ENCODE assay signal across 14 cellular contexts in genomic region chr3:39433642-39434041, GRCh38. TPM values are rescaled to one million over a fixed set of nuclear protein-coding genes. Genes with fewer than 3 reads are reported as not detected.
DNase-seq lines count a peak whose midpoint lies in the region; ATAC-seq and TF ChIP-seq lines count a peak whose summit lies in the region.
"Had no signal": no experiment of that assay in that cellular context is flagged by ENCODE, and none has a peak within 500 bp of the region (broad histone marks: within the 10 kb centered on the region; RNA-seq: fewer than 3 reads in every experiment).

No MANE protein-coding gene starts in this region.

- no peak for TF ChIP-seq POLR2A in testis (IDR thresholded peaks at IDR 0.05)

- no peak overlapping the region for H3K4me2 ChIP-seq in PC-9
- H3K4me2 ChIP-seq: neural progenitor cell had no signal

- no peak overlapping the region for H3K4me3 ChIP-seq in PC-9
- H3K4me3 ChIP-seq in testis: no peak overlapping the region
- H3K4me3 ChIP-seq: neural progenitor cell had no signal

- H3K4me1 ChIP-seq in foreskin keratinocyte (peaks cover 4% of the 10 kb centered on the region), PC-9 (replicated peaks; ENCODE audit: insufficient read depth) (no peaks in the 10 kb centered on the region), testis (no peaks in the 10 kb centered on the region)
- H3K4me1 ChIP-seq: neural progenitor cell had no signal

- H3K27me3 ChIP-seq in foreskin keratinocyte (no peaks in the 10 kb centered on the region), PC-9 (ENCODE audit: insufficient read depth, low read depth) (no peaks in the 10 kb centered on the region; the same call in 1 of the 2 replicates), testis (no peaks in the 10 kb centered on the region)
- H3K27me3 ChIP-seq: neural progenitor cell had no signal

- POLR2A ChIA-PET in PC-9 (lab: Charles Lee; ENCODE audit: unreplicated experiment): no interaction called here

- H4K20me1 ChIP-seq in PC-9 (ENCODE audit: insufficient read depth): no peaks in the 10 kb centered on the region

- H3K27ac ChIP-seq in foreskin keratinocyte (peak overlapping the region; percentile 86), PC-9 (no peak overlapping the region), testis (no peak overlapping the region)
- H3K27ac ChIP-seq: HL-60, neural progenitor cell had no signal

- H3K36me3 ChIP-seq in PC-9 (ENCODE audit: low read depth) (no peaks in the 10 kb centered on the region), testis (ENCODE audit: low read depth, missing control alignments) (no peaks in the 10 kb centered on the region)
- H3K36me3 ChIP-seq: neural progenitor cell had no signal

- CTCF ChIA-PET in PC-9 (lab: Charles Lee): interaction anchor here (1.0 kb wide), 1 partner anchor 13 kb away, joined by 3 read pairs; no protein-coding TSS in a partner anchor

- no peaks in the 10 kb centered on the region for H3K9me2 ChIP-seq in PC-9 (ENCODE audit: insufficient read depth)

- BruUV-seq in PC-9 (replicated peaks; lab: Mats Ljungman, UMichigan): no TSS peak

- peak; percentile 43 for DNase-seq in Daoy (ENCODE audit: low read depth)
- DNase-seq in amniotic epithelial cell (ENCODE audit: low read depth): peak; percentile 27
- DNase-seq in foreskin keratinocyte: no peak
- DNase-seq in pulmonary artery endothelial cell (ENCODE audit: low read depth, low spot score): peak; percentile 41
- DNase-seq in PC-9: no peak
- no peak for DNase-seq in NCI-H526 (lab: John Stamatoyannopoulos, UW)
- DNase-seq in testis: no peak
- DNase-seq: CD8-positive, alpha-beta T cell; effector memory CD8-positive, alpha-beta T cell; T1000 had no signal

- intact Hi-C loops in PC-9 (cut with micrococcal nuclease; ENCODE audit: unreplicated experiment) (no loop called here), testis (cut with DNase I; ENCODE audit: low total_unique reads) (no loop called here)

- ATAC-seq in foreskin keratinocyte (no peak), GM18858 (IDR thresholded peaks at IDR 0.05; ENCODE audit: unreplicated experiment) (no peak)
- ATAC-seq: CD8-positive, alpha-beta T cell; effector memory CD8-positive, alpha-beta T cell; Panc1 had no signal

- H3K9me3 ChIP-seq in PC-9 (ENCODE audit: insufficient read depth, low read depth) (no peaks in the 10 kb centered on the region), testis (no peaks in the 10 kb centered on the region)

- WGBS in testis, 2 donors: 54 to 81% methylated on average over 3 of the region's 3 CpGs

- H3F3A ChIP-seq in PC-9 (ENCODE audit: insufficient read depth, low read depth): no peaks in the 10 kb centered on the region

- H2AFZ ChIP-seq in PC-9: no peak overlapping the region
- H2AFZ ChIP-seq: neural progenitor cell had no signal

- no peak for TF ChIP-seq CTCF in foreskin keratinocyte (conservative IDR thresholded peaks at IDR 0.05)
- no peak for TF ChIP-seq CTCF in PC-9 (conservative IDR thresholded peaks at IDR 0.05)
- TF ChIP-seq CTCF in testis (IDR thresholded peaks at IDR 0.05): no peak

- no peaks in the 10 kb centered on the region for H3K79me2 ChIP-seq in PC-9 (ENCODE audit: low read depth)

RNA-seq across cellular contexts. Expression of gene RPSA, which starts 27.1 kb away (rescaled TPM):
- 1,348 and 1,404 TPM in 2 replicates for total RNA-seq in Daoy (2014; rRNA removed; shearing (Covaris generic))
- 2,232 and 2,325 TPM in 2 replicates for total RNA-seq in foreskin keratinocyte
- polyA plus RNA-seq in foreskin keratinocyte: 3,429 and 3,722 TPM in 2 replicates
- total RNA-seq in pulmonary artery endothelial cell: 1,160 and 1,412 TPM in 2 replicates
- total RNA-seq in PC-9 (2021): 1,544 and 1,775 TPM in 2 replicates
- 100 to 1,000 TPM; 387 to 661 TPM for total RNA-seq in testis
- polyA plus RNA-seq in testis (ENCODE audit: insufficient read depth, low read depth, low replicate concordance): 858 TPM

RNA-seq across cellular contexts. Expression of gene MOBP, which starts 33.8 kb away (rescaled TPM):
- not detected in 2 replicates for total RNA-seq in Daoy (2014; rRNA removed; shearing (Covaris generic))
- total RNA-seq in foreskin keratinocyte: not detected in 2 replicates
- not detected in 2 replicates for polyA plus RNA-seq in foreskin keratinocyte
- total RNA-seq in pulmonary artery endothelial cell: 0.07 and 0.95 TPM in 2 replicates
- total RNA-seq in PC-9 (2021): not detected in 2 replicates
- 1 to 10 TPM; 5.6 to 8.5 TPM for total RNA-seq in testis
- polyA plus RNA-seq in testis (ENCODE audit: insufficient read depth, low read depth, low replicate concordance): 19.5 TPM
- total RNA-seq: CD8-positive, alpha-beta T cell had no signal

RNA-seq across cellular contexts. Expression of gene SLC25A38, which starts 50.5 kb away (rescaled TPM):
- total RNA-seq in Daoy (2014; rRNA removed; shearing (Covaris generic)): 20.1 and 28.3 TPM in 2 replicates
- total RNA-seq in foreskin keratinocyte (29.2 and 29.8 TPM in 2 replicates), pulmonary artery endothelial cell (15.8 and 17.0 TPM in 2 replicates), PC-9 (2021) (22.0 and 25.6 TPM in 2 replicates), testis (10 to 100 TPM; 46.1 to 52.9 TPM)
- polyA plus RNA-seq in foreskin keratinocyte (28.0 and 30.7 TPM in 2 replicates), testis (ENCODE audit: insufficient read depth, low read depth, low replicate concordance) (41.8 TPM)

Comparison
In these comparisons a context has a peak if more than half of its experiments do, and no peak if none do; other contexts are left out.
1. DNase-seq: peak in Daoy (single experiment), amniotic epithelial cell (single experiment) and pulmonary artery endothelial cell (single experiment); none in foreskin keratinocyte (0 of 2), PC-9 (0 of 2), NCI-H526 (0 of 2) and testis (single experiment).